Comparison of ENCODE assay signal across 1 cellular context in the genomic region with DNA sequence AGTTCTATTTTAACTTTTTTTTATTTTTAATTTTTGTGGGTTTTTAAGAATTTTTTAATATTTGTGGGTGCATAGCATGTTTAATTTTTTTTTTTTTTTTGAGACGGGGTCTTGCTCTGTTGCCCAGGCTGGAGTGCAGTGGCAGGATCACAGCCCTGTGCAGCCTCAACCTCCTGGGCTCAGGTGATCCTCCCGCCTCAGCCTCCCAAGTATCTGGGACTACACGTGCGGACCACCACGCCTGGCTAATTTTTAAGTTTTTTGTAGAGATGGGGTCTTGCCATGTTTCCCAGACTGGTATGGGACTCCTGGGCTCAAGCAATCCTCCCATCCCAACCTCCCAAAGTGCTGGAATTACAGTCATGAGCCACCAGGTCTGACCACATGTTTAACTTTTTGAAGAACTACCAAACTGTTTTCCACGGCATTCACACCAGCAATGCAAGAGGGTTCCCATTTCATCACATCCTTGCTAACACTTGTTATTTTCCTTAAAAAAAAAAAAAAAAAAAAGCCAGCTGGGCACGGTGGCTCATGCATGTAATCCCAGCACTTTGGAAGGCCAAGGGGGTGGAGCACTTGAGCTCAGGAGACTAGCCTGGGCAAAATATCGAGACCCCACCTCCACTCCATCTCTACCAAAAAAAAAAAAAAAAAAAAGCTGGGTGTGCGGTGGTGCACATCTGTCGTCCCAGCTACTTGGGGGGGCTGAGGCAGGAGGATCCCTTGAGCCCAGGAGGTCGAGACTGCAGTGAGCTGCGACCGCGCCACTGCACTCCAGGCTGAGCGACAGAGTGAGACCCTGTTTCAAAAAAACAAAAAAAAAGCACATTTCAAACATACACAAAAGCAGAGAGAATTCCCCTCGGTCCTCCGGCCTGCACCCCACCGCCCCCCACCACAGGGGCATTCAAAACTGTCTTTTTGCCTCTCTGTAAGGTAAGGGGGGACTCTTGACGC.
TF ChIP-seq lines count a peak whose summit lies in the region.

No MANE protein-coding gene starts in this region.

TF ChIP-seq in K562, 482 proteins besides CTCF, POLR2A, EP300 and RAD21 (continued from another document and continues in another):
- TF ChIP-seq ZNF3 (CRISPR knock-in tag; IDR thresholded peaks at IDR 0.05), result no peak
- TF ChIP-seq JUNB (CRISPR knock-in tag; conservative IDR thresholded peaks at IDR 0.05), result no peak
- TF ChIP-seq, protein P1, sequence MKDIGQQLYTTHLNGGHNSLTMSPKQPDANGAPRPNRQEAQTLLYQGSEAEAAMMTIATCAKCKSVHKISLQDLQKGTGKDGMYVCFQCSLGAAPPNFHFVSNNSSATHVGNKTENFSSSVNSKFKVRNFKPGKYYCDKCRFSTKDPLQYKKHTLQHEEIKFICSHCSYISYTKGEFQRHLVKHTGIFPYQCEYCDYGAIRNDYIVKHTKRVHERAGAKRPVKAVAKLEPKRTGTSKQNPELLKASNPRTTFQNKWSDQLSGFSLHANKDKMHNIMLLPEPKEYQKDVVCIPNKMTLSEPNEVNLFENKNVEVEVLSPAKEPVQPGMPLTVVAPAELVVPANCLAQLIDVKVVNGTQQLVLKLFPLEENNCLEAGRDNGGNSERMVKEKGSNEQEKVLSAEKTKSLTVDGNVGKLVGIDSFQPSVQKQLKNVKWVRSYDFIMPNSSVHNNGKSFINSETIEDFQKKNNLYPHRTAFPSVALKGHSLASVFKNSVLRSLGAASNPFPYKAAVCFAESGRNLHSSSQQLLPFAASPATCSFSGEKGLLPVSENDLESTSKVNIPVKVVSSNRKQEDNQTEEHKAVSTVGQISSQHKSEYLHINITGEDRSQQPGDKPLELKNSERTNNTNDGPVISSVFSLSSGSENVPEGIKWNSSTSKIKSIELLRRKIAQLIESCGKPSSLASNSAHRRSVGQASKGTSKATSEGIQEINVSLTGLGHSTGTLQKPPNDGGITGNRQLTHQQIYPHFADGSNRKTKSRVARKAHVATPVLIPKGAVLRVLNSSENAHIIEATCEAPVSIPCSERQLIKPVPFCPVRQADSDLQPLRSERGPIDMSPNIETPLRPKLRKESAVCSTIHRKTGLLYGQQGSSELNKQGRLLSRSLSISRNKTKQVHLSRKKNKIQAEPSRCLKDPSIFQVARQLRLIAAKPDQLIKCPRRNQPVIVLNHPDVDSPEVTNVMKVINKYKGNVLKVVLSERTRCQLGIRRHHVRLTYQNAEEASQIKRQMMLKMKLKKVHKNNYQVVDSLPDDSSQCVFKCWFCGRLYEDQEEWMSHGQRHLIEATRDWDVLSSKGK (CRISPR knock-in tag; IDR thresholded peaks at IDR 0.05), result no peak
- TF ChIP-seq ZNF507 (tag; conservative IDR thresholded peaks at IDR 0.05), result no peak
- TF ChIP-seq ZNF347 (CRISPR knock-in tag; IDR thresholded peaks at IDR 0.05; ENCODE audit: low read depth), result no peak
- TF ChIP-seq, protein P2, sequence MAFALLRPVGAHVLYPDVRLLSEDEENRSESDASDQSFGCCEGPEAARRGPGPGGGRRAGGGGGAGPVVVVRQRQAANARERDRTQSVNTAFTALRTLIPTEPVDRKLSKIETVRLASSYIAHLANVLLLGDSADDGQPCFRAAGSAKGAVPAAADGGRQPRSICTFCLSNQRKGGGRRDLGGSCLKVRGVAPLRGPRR (CRISPR knock-in tag; IDR thresholded peaks at IDR 0.05), result no peak
- TF ChIP-seq HCFC1 (IDR thresholded peaks at IDR 0.05; ENCODE audit: low read depth, low read length), result no peak
- TF ChIP-seq, protein P3, sequence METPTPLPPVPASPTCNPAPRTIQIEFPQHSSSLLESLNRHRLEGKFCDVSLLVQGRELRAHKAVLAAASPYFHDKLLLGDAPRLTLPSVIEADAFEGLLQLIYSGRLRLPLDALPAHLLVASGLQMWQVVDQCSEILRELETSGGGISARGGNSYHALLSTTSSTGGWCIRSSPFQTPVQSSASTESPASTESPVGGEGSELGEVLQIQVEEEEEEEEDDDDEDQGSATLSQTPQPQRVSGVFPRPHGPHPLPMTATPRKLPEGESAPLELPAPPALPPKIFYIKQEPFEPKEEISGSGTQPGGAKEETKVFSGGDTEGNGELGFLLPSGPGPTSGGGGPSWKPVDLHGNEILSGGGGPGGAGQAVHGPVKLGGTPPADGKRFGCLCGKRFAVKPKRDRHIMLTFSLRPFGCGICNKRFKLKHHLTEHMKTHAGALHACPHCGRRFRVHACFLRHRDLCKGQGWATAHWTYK (CRISPR knock-in tag; IDR thresholded peaks at IDR 0.05), result no peak
- TF ChIP-seq ZNF764 (CRISPR knock-in tag; IDR thresholded peaks at IDR 0.05; ENCODE audit: low read depth), result peak; percentile 10; the same call in 1 of the 2 replicates
- TF ChIP-seq ETV1 (tag; conservative IDR thresholded peaks at IDR 0.05; ENCODE audit: low read depth), result no peak
- no peak for TF ChIP-seq CBX2 (IDR thresholded peaks at IDR 0.05; ENCODE audit: insufficient read depth, low read length, poor library complexity, severe bottlenecking)
- TF ChIP-seq TAF9B (IDR thresholded peaks at IDR 0.05; ENCODE audit: partially characterized antibody), result no peak
- TF ChIP-seq PHF21A (IDR thresholded peaks at IDR 0.05; ENCODE audit: borderline replicate concordance, low read depth), result no peak
- TF ChIP-seq RBM22 (IDR thresholded peaks at IDR 0.05; ENCODE audit: low read depth, low read length, poor library complexity, severe bottlenecking), result no peak
- TF ChIP-seq MTF1 (CRISPR knock-in tag; IDR thresholded peaks at IDR 0.05; ENCODE audit: borderline replicate concordance), result no peak
- TF ChIP-seq ATF7 (IDR thresholded peaks at IDR 0.05), result no peak
- TF ChIP-seq ZNF133 (CRISPR knock-in tag; IDR thresholded peaks at IDR 0.05), result no peak
- TF ChIP-seq HNRNPK (IDR thresholded peaks at IDR 0.05; ENCODE audit: low read depth, low read length, poor library complexity, severe bottlenecking), result no peak
- no peak for TF ChIP-seq ZNF184 (CRISPR knock-in tag; IDR thresholded peaks at IDR 0.05)
- no peak for TF ChIP-seq ZNF263 (CRISPR knock-in tag; IDR thresholded peaks at IDR 0.05; ENCODE audit: borderline replicate concordance)
- no peak for TF ChIP-seq JUN (IDR thresholded peaks at IDR 0.05; ENCODE audit: borderline replicate concordance, low read depth, low read length)
- no peak for TF ChIP-seq JUN (CRISPR knock-in tag; IDR thresholded peaks at IDR 0.05; ENCODE audit: borderline replicate concordance)
- TF ChIP-seq ZNF197 (CRISPR knock-in tag; IDR thresholded peaks at IDR 0.05; ENCODE audit: low read depth), result no peak
- TF ChIP-seq HMG20A (CRISPR knock-in tag; conservative IDR thresholded peaks at IDR 0.05), result no peak
- no peak for TF ChIP-seq NCOA6 (IDR thresholded peaks at IDR 0.05)
- peak; percentile 48 for TF ChIP-seq FIP1L1 (IDR thresholded peaks at IDR 0.05; ENCODE audit: low read depth, low read length, poor library complexity, severe bottlenecking)
- TF ChIP-seq, protein P4, sequence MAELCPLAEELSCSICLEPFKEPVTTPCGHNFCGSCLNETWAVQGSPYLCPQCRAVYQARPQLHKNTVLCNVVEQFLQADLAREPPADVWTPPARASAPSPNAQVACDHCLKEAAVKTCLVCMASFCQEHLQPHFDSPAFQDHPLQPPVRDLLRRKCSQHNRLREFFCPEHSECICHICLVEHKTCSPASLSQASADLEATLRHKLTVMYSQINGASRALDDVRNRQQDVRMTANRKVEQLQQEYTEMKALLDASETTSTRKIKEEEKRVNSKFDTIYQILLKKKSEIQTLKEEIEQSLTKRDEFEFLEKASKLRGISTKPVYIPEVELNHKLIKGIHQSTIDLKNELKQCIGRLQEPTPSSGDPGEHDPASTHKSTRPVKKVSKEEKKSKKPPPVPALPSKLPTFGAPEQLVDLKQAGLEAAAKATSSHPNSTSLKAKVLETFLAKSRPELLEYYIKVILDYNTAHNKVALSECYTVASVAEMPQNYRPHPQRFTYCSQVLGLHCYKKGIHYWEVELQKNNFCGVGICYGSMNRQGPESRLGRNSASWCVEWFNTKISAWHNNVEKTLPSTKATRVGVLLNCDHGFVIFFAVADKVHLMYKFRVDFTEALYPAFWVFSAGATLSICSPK (IDR thresholded peaks at IDR 0.05; ENCODE audit: borderline replicate concordance), result no peak
- no peak for TF ChIP-seq POU5F1 (IDR thresholded peaks at IDR 0.05; ENCODE audit: borderline replicate concordance, low read depth, low read length, partially characterized antibody)
- TF ChIP-seq, protein P5, sequence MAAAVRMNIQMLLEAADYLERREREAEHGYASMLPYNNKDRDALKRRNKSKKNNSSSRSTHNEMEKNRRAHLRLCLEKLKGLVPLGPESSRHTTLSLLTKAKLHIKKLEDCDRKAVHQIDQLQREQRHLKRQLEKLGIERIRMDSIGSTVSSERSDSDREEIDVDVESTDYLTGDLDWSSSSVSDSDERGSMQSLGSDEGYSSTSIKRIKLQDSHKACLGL (CRISPR knock-in tag; IDR thresholded peaks at IDR 0.05; ENCODE audit: borderline replicate concordance, poor library complexity, severe bottlenecking), result no peak
- TF ChIP-seq GTF2E2 (tag; IDR thresholded peaks at IDR 0.05), result no peak
- no peak for TF ChIP-seq STAT5B (CRISPR knock-in tag; IDR thresholded peaks at IDR 0.05)
- TF ChIP-seq MTA2 (IDR thresholded peaks at IDR 0.05; ENCODE audit: low read depth), result peak; percentile 17; the same call in 1 of the 2 replicates
- TF ChIP-seq PHF8 (IDR thresholded peaks at IDR 0.05; ENCODE audit: borderline replicate concordance, low read length), result 0 out of 2 replicates have a peak, but pooled peaks have one; percentile 12
- TF ChIP-seq, protein P6, sequence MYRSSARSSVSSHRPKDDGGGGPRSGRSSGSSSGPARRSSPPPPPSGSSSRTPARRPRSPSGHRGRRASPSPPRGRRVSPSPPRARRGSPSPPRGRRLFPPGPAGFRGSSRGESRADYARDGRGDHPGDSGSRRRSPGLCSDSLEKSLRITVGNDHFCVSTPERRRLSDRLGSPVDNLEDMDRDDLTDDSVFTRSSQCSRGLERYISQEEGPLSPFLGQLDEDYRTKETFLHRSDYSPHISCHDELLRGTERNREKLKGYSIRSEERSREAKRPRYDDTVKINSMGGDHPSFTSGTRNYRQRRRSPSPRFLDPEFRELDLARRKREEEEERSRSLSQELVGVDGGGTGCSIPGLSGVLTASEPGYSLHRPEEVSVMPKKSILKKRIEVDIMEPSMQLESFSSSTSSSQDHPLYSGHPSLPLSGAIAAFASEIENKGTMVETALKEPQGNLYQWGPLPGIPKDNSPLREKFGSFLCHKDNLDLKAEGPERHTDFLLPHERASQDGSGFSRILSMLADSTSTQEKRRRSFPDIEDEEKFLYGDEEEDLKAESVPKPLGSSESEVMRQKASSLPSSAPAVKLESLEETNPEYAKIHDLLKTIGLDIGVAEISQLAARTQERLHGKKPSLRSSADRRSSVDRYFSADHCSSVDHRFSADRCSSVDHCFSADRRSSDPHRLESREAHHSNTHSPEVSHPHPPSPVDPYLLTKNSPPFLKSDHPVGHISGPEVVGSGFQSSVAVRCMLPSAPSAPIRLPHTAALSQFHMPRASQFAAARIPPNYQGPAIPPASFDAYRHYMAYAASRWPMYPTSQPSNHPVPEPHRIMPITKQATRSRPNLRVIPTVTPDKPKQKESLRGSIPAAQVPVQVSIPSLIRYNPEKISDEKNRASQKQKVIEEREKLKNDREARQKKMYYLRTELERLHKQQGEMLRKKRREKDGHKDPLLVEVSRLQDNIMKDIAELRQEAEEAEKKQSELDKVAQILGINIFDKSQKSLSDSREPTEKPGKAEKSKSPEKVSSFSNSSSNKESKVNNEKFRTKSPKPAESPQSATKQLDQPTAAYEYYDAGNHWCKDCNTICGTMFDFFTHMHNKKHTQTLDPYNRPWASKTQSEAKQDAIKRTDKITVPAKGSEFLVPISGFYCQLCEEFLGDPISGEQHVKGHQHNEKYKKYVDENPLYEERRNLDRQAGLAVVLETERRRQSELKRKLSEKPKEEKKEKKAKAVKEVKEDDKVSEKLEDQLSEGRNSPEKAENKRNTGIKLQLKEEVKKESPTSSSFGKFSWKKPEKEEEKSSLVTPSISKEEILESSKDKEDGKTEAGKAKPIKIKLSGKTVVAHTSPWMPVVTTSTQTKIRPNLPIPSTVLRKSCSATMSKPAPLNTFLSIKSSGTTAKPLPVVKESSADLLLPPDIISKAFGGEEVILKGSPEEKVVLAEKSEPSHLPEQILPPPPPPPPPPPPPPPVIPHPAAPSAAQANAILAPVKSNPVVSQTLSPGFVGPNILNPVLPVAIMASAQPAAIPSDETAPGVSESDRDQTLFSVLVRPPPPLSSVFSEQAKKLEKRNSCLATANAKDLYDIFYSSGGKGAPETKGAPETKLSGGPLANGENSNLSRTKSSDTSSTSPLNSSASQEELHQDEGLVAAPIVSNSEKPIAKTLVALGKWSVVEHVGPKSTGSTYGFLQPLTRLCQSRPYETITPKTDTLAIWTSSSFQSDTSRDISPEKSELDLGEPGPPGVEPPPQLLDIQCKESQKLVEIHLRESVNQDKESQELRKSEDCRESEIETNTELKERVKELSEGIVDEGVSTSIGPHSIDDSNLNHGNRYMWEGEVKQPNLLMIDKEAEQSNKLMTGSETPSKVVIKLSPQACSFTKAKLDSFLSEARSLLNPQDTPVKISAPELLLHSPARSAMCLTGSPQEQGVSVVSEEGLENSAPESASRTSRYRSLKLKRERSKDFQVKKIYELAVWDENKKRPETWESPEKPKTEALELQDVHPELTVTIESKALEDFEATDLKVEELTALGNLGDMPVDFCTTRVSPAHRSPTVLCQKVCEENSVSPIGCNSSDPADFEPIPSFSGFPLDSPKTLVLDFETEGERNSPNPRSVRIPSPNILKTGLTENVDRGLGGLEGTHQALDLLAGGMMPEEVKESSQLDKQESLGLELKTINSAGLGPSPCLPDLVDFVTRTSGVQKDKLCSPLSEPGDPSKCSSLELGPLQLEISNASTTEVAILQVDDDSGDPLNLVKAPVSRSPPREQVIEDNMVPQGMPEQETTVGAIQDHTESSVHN (IDR thresholded peaks at IDR 0.05; ENCODE audit: borderline replicate concordance in 1 of 2, low read depth in 1 of 2), result no peak
- TF ChIP-seq PTRF (tag; IDR thresholded peaks at IDR 0.05), result no peak
- TF ChIP-seq EP400 (IDR thresholded peaks at IDR 0.05), result no peak
- TF ChIP-seq, protein P7, sequence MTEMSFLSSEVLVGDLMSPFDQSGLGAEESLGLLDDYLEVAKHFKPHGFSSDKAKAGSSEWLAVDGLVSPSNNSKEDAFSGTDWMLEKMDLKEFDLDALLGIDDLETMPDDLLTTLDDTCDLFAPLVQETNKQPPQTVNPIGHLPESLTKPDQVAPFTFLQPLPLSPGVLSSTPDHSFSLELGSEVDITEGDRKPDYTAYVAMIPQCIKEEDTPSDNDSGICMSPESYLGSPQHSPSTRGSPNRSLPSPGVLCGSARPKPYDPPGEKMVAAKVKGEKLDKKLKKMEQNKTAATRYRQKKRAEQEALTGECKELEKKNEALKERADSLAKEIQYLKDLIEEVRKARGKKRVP (CRISPR knock-in tag; IDR thresholded peaks at IDR 0.05), result no peak
- no peak for TF ChIP-seq TCF3 (CRISPR knock-in tag; IDR thresholded peaks at IDR 0.05)
- TF ChIP-seq BRD4 (IDR thresholded peaks at IDR 0.05), result no peak
- no peak for TF ChIP-seq ARHGAP35 (IDR thresholded peaks at IDR 0.05; ENCODE audit: partially characterized antibody)
- TF ChIP-seq NFE2 (IDR thresholded peaks at IDR 0.05; ENCODE audit: low read depth), result no peak
- TF ChIP-seq ILF3 (IDR thresholded peaks at IDR 0.05; ENCODE audit: borderline replicate concordance), result no peak; the same call in 1 of the 2 replicates
- TF ChIP-seq GTF2A2 (tag; IDR thresholded peaks at IDR 0.05), result no peak
- TF ChIP-seq, protein P8, sequence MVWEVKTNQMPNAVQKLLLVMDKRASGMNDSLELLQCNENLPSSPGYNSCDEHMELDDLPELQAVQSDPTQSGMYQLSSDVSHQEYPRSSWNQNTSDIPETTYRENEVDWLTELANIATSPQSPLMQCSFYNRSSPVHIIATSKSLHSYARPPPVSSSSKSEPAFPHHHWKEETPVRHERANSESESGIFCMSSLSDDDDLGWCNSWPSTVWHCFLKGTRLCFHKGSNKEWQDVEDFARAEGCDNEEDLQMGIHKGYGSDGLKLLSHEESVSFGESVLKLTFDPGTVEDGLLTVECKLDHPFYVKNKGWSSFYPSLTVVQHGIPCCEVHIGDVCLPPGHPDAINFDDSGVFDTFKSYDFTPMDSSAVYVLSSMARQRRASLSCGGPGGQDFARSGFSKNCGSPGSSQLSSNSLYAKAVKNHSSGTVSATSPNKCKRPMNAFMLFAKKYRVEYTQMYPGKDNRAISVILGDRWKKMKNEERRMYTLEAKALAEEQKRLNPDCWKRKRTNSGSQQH (CRISPR knock-in tag; IDR thresholded peaks at IDR 0.05), result 0 out of 2 replicates have a peak, but pooled peaks have one; percentile 17
